Comparison of ENCODE assay signal across 1 cellular context in genomic region chr20:3082306-3082951, GRCh38.
TF ChIP-seq lines count a peak whose summit lies in the region.

No MANE protein-coding gene starts in this region.

TF ChIP-seq in HepG2, 621 proteins besides CTCF, POLR2A, EP300 and RAD21:
- no peak for TF ChIP-seq FUBP1 (CRISPR knock-in tag; IDR thresholded peaks at IDR 0.05; ENCODE audit: borderline replicate concordance)
- TF ChIP-seq HOXA9 (CRISPR knock-in tag; IDR thresholded peaks at IDR 0.05; ENCODE audit: borderline replicate concordance) = no peak
- no peak for TF ChIP-seq KDM1A (CRISPR knock-in tag; IDR thresholded peaks at IDR 0.05)
- TF ChIP-seq ARID2 (CRISPR knock-in tag; IDR thresholded peaks at IDR 0.05; ENCODE audit: borderline replicate concordance) = no peak
- no peak for TF ChIP-seq ZNF282 (IDR thresholded peaks at IDR 0.05; ENCODE audit: partially characterized antibody)
- 0 out of 2 replicates have a peak, but pooled peaks have one; percentile 22 for TF ChIP-seq ZNF768 (CRISPR knock-in tag; IDR thresholded peaks at IDR 0.05)
- TF ChIP-seq SALL2 (CRISPR knock-in tag; IDR thresholded peaks at IDR 0.05) = 0 out of 2 replicates have a peak, but pooled peaks have one; percentile 2
- TF ChIP-seq SMAD3 (CRISPR knock-in tag; IDR thresholded peaks at IDR 0.05) = no peak
- TF ChIP-seq POGK (CRISPR knock-in tag; conservative IDR thresholded peaks at IDR 0.05) = no peak
- peak; percentile 21; the same call in 1 of the 2 replicates for TF ChIP-seq UBTF (CRISPR knock-in tag; IDR thresholded peaks at IDR 0.05)
- no peak for TF ChIP-seq ZFP36 (IDR thresholded peaks at IDR 0.05; ENCODE audit: borderline replicate concordance, low read depth, low read length, partially characterized antibody)
- TF ChIP-seq ZNF512B (CRISPR knock-in tag; IDR thresholded peaks at IDR 0.05; ENCODE audit: borderline replicate concordance) = no peak
- TF ChIP-seq ARNT (IDR thresholded peaks at IDR 0.05) = no peak
- no peak for TF ChIP-seq JARID2 (CRISPR knock-in tag; IDR thresholded peaks at IDR 0.05; ENCODE audit: insufficient replicate concordance)
- peak; percentile 69 for TF ChIP-seq ZNF777 (CRISPR knock-in tag; IDR thresholded peaks at IDR 0.05)
- no peak for TF ChIP-seq PLSCR1 (CRISPR knock-in tag; IDR thresholded peaks at IDR 0.05; ENCODE audit: borderline replicate concordance)
